ENCODE assay signal across 29 cellular contexts in the genomic region with DNA sequence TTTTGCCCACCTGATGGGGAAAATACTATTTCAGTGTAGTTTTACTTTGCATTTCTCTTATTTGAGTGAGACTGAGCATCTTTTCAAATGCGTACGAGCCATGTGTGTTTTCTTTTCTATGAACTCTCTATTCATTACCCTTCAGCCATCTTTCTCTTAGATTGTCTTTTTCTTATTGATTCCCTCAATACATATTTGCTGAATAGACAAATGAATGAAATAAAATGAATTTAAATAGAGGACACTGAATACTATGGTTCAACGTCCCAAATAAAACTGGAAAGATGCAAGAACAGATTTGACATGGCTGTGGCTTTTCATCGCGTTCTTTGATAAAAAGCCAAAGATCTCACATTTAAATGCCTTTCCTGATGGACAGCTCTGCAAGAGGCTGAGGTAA. TPM values are rescaled to one million over a fixed set of nuclear protein-coding genes. Genes with fewer than 3 reads are reported as not detected.
"Had no signal": no experiment of that assay in that cellular context is flagged by ENCODE, and none has a peak within 500 bp of the region (broad histone marks: within the 10 kb centered on the region; RNA-seq: fewer than 3 reads in every experiment).

No MANE protein-coding gene starts in this region.

- H3K27me3 ChIP-seq: testis, thyroid gland, tibial artery, tibial nerve, upper lobe of left lung, uterus, vagina had no signal

- H3K4me3 ChIP-seq: stomach, suprapubic skin, testis, thoracic aorta, thyroid gland, tibial artery, tibial nerve, transverse colon, upper lobe of left lung, upper lobe of right lung, uterus, vagina had no signal

- H3K27ac ChIP-seq: stomach, suprapubic skin, testis, thoracic aorta, thyroid gland, tibial artery, tibial nerve, transverse colon, upper lobe of left lung, upper lobe of right lung, uterus, vagina had no signal

- H3K9me3 ChIP-seq: testis, thyroid gland had no signal

- H3K36me3 ChIP-seq: stomach, suprapubic skin, thoracic aorta, thyroid gland, tibial artery, tibial nerve, transverse colon, upper lobe of left lung, upper lobe of right lung, uterus, vagina had no signal

- ATAC-seq: stimulated activated effector memory CD8-positive, alpha-beta T cell treated with anti-CD3 and anti-CD28 coated beads, Interleukin-12 subunit alpha, Interleukin-12 subunit beta, amount 100 ng/mL, for 72 hours; stimulated activated memory B cell treated with anti-CD40 and anti-IgM and Interleukin-4, amounts not matched to agents 10 μg/mL and 1 μg/mL and 100 μg/mL, for 72 hours; stimulated activated naive B cell treated with anti-CD40 and anti-IgM and Interleukin-4, amounts not matched to agents 10 μg/mL and 1 μg/mL and 100 μg/mL, for 72 hours; stimulated activated naive CD8-positive, alpha-beta T cell treated with anti-CD3 and anti-CD28 coated beads, Interleukin-15, amount 100 ng/mL, for 72 hours; stimulated activated naive CD8-positive, alpha-beta T cell treated with anti-CD3 and anti-CD28 coated beads, Interleukin-15, Interleukin-2, amounts not matched to agents 100 U/mL and 50 U/mL, for 24 hours; upper lobe of right lung had no signal

- H3K4me1 ChIP-seq: stomach, suprapubic skin, testis, thyroid gland, tibial artery, tibial nerve, transverse colon, upper lobe of left lung, upper lobe of right lung, uterus, vagina had no signal

- FAIRE-seq: urothelium cell line had no signal

- DNase-seq: stimulated activated CD4-positive, alpha-beta T cell treated with anti-CD3 and anti-CD28 coated beads, Interleukin-2, amount 100 ng/mL, for 48 hours; stimulated activated CD4-positive, alpha-beta T cell treated with anti-CD3 and anti-CD28 coated beads, Interleukin-4, amount 100 ng/mL, for 1 hour; stimulated activated CD4-positive, alpha-beta T cell treated with anti-CD3 and anti-CD28 coated beads, Interleukin-4, amount 100 ng/mL, for 24 hours; stimulated activated CD4-positive, alpha-beta T cell treated with anti-CD3 and anti-CD28 coated beads, Interleukin-4, amount 100 ng/mL, for 4 hours; stimulated activated CD8-positive, alpha-beta memory T cell treated with anti-CD3 and anti-CD28 coated beads, Interleukin-4, amount 100 ng/mL, for 48 hours; stimulated activated naive B cell treated with anti-CD40 and anti-IgM and Interleukin-4, amounts not matched to agents 10 μg/mL and 1 μg/mL and 100 μg/mL, for 72 hours; stimulated activated naive CD4-positive, alpha-beta T cell; stimulated activated naive CD4-positive, alpha-beta T cell treated with Interleukin-2 at 50 U/mL for 16 hours; stimulated activated naive CD8-positive, alpha-beta T cell treated with anti-CD3 and anti-CD28 coated beads, Interleukin-15, amount 100 ng/mL, for 72 hours; stimulated activated naive CD8-positive, alpha-beta T cell treated with anti-CD3 and anti-CD28 coated beads, Interleukin-15, Interleukin-2, amounts not matched to agents 100 U/mL and 50 U/mL, for 24 hours; stomach; substantia nigra; testis; thyroid gland; tibial artery; transverse colon; trophoblast cell; upper lobe of left lung; upper lobe of right lung; uterus had no signal

RNA-seq across cellular contexts. Expression of a gene that starts 34.6 kb away (rescaled TPM):
- total RNA-seq: stomach, subcutaneous adipose tissue, suprapubic skin, thoracic aorta, thyroid gland, tibial nerve, ureter had no signal
- polyA plus RNA-seq: stomach had no signal
